In the genomic region with DNA sequence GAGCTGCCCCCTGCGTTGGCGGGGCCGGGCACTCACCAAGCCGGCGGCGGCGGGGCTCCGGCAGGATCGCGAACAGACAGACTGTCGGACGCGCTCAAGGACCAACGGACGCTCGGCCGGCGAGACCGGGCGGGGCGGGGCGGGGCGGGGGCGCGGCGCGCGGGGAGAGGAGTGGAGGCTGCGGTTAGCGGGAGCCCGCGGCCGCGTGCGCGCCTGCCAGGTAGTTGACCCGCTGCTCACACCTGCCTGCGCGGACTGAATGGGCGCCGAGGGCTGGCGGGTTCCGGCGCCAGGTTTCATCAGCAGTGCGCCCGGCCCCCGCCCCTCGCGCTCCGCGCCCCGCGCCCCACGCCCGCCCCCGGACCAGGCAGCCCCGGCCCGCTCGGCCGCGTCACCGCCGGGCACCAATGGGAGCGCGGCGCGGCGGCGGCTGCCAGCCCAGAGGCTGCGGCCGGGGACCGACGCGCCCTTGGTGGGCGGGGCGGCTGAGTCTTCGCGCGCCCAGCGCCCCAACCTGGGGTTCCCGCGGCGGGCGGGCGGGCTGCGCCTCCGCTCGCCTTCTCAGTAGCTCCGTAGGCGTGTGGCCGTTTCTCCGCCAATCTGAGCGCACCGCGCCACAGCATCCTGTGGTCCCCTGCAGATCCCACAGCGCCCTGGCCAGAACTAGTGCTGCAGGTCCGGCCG, we compare ENCODE assay signal across 8 cellular contexts. TPM values are rescaled to one million over a fixed set of nuclear protein-coding genes. Genes with fewer than 3 reads are reported as not detected.
DNase-seq lines count a peak whose midpoint lies in the region; FAIRE-seq and TF ChIP-seq lines count a peak whose summit lies in the region.

A gene (minus strand): TSS at position 309 of the 684 bp plus-strand sequence. CDS start 59,500 bp downstream, outside the sequence.

- H3K4me3 ChIP-seq in Caco-2 (ENCODE audit: low read depth, low read length) (peak within 1 kb of the TSS; percentile 92), NT2/D1 (ENCODE audit: insufficient read length, low read depth) (peak within 1 kb of the TSS; percentile 84), endothelial cell of umbilical vein (replicated peaks in 1 of 3; ENCODE audit: insufficient read depth in 1 of 3, low read depth in 1 of 3, low read length in 3 of 3) (peak within 1 kb of the TSS; percentile 66 to 93 (median 71))

- H3K9me3 Mint-ChIP-seq in Caco-2 (ENCODE audit: unreplicated experiment), result no peaks in the 10 kb centered on the region
- H3K9me3 Mint-ChIP-seq in mesothelial cell of epicardium, result no peaks in the 10 kb centered on the region

- no peaks in the 10 kb centered on the region for H3K9me1 ChIP-seq in endothelial cell of umbilical vein (replicated peaks; ENCODE audit: control insufficient read depth, extremely low read depth, insufficient read depth, low read length)

- H3K27ac Mint-ChIP-seq in Caco-2 (ENCODE audit: unreplicated experiment) (peak within 1 kb of the TSS; percentile 91), mesothelial cell of epicardium (peak within 1 kb of the TSS; percentile 91)

- H3K27me3 ChIP-seq in Caco-2 (replicated peaks; ENCODE audit: control insufficient read depth, insufficient read depth, low read length), result 0 out of 2 replicates have a peak, but pooled peaks cover 1% of the 10 kb centered on the region
- peaks cover 14% of the 10 kb centered on the region for H3K27me3 ChIP-seq in NT2/D1 (ENCODE audit: insufficient read depth, insufficient read length)
- no peaks in the 10 kb centered on the region for H3K27me3 ChIP-seq in endothelial cell of umbilical vein (ENCODE audit: control insufficient read depth in 2 of 2, insufficient read depth in 2 of 2, low read length in 2 of 2)

- BruUV-seq in Caco-2 (replicated peaks; lab: Mats Ljungman, UMichigan), result no TSS peak
- no TSS peak for BruUV-seq in endothelial cell of umbilical vein (replicated peaks; lab: Mats Ljungman, UMichigan)

- H4K20me1 ChIP-seq in endothelial cell of umbilical vein (replicated peaks; ENCODE audit: control insufficient read depth, extremely low read depth, insufficient read depth, low read length), result no peaks in the 10 kb centered on the region

- peaks cover 21% of the 10 kb centered on the region for H3K4me1 Mint-ChIP-seq in Caco-2 (ENCODE audit: low read depth, unreplicated experiment)
- peaks cover 8% of the 10 kb centered on the region for H3K4me1 Mint-ChIP-seq in mesothelial cell of epicardium

- TF ChIP-seq POLR2A in endothelial cell of umbilical vein (IDR thresholded peaks at IDR 0.05; ENCODE audit: low read depth, low read length), result no peak

- H3K4me2 ChIP-seq in endothelial cell of umbilical vein (ENCODE audit: insufficient read depth, low read length), result peak within 1 kb of the TSS; percentile 94

- peak within 1 kb of the TSS; percentile 86 for H3K9ac ChIP-seq in NT2/D1 (ENCODE audit: insufficient read length, low read depth)
- peak within 1 kb of the TSS; percentile 96 for H3K9ac ChIP-seq in endothelial cell of umbilical vein (replicated peaks; ENCODE audit: extremely low read depth, insufficient read depth, low read length)

- H3K4me3 Mint-ChIP-seq in Caco-2 (ENCODE audit: unreplicated experiment) (peak within 1 kb of the TSS; percentile 88), mesothelial cell of epicardium (peak within 1 kb of the TSS; percentile 75)

- DNase-seq in Caco-2 (peak; percentile 88 to 94), GM20000 (ENCODE audit: low spot score) (peak; percentile 98), HS-5 (ENCODE audit: low read depth) (peak; percentile 37), NT2/D1 (ENCODE audit: low read depth, low spot score) (peak; percentile 48), endothelial cell of umbilical vein (ENCODE audit: low read depth, low spot score) (peak; percentile 84), mesothelial cell of epicardium (ENCODE audit: low spot score in 2 of 2, unreplicated experiment in 2 of 2) (peak; percentile 73 to 77)
- DNase-seq in activated CD8-positive, alpha-beta memory T cell treated with anti-CD3 and anti-CD28 coated beads, Interleukin-2, amount 50 U/mL, for 24 hours (ENCODE audit: extremely low read depth), result peak; percentile 41
- peak; percentile 85 to 86 for DNase-seq in stimulated activated CD8-positive, alpha-beta memory T cell treated with anti-CD3 and anti-CD28 coated beads, Interleukin-15, amount 100 ng/mL, for 48 hours (ENCODE audit: low read depth in 2 of 2)

- H3K36me3 ChIP-seq in Caco-2 (ENCODE audit: control insufficient read depth, insufficient read depth, low read length), result no peaks in the 10 kb centered on the region
- peaks cover 7% of the 10 kb centered on the region for H3K36me3 ChIP-seq in NT2/D1 (ENCODE audit: insufficient read depth, insufficient read length, low read length)
- no peaks in the 10 kb centered on the region for H3K36me3 ChIP-seq in endothelial cell of umbilical vein (ENCODE audit: control insufficient read depth in 2 of 2, extremely low read depth in 1 of 2, insufficient read depth in 2 of 2, low read length in 2 of 2)

- peaks cover 48% of the 10 kb centered on the region for H3K79me2 ChIP-seq in endothelial cell of umbilical vein (ENCODE audit: control insufficient read depth, insufficient read depth, low read length)

- H2AFZ ChIP-seq in endothelial cell of umbilical vein (ENCODE audit: low read depth, low read length), result peak within 1 kb of the TSS; percentile 78

- FAIRE-seq in endothelial cell of umbilical vein (lab: Jason Lieb, UNC), result peak; percentile 67

- peaks cover 2% of the 10 kb centered on the region for H3K27me3 Mint-ChIP-seq in Caco-2 (ENCODE audit: insufficient read depth, unreplicated experiment)
- H3K27me3 Mint-ChIP-seq in mesothelial cell of epicardium (ENCODE audit: low read depth), result peaks cover 22% of the 10 kb centered on the region

- CTCF ChIA-PET in Caco-2 (lab: Charles Lee), result interaction anchor here (1.5 kb wide), 1 partner anchor 88 kb away, joined by 3 read pairs; no protein-coding TSS in a partner anchor
- CTCF ChIA-PET in endothelial cell of umbilical vein (lab: Charles Lee), result interaction anchor here (0.7 to 2.6 kb wide), 7 partner anchors 17 to 520 kb away, joined by 3 to 15 read pairs (median 5); no protein-coding TSS in a partner anchor

- H3K36me3 Mint-ChIP-seq in Caco-2 (ENCODE audit: insufficient read depth, unreplicated experiment), result peaks cover 39% of the 10 kb centered on the region
- H3K36me3 Mint-ChIP-seq in mesothelial cell of epicardium, result no peaks in the 10 kb centered on the region

- no peaks in the 10 kb centered on the region for H3K9me3 ChIP-seq in Caco-2
- H3K9me3 ChIP-seq in NT2/D1 (ENCODE audit: insufficient read depth, low read length), result no peaks in the 10 kb centered on the region
- no peaks in the 10 kb centered on the region for H3K9me3 ChIP-seq in endothelial cell of umbilical vein (replicated peaks; ENCODE audit: control insufficient read depth, insufficient read depth, low read length)

- H3K4me1 ChIP-seq in Caco-2 (peaks cover 11% of the 10 kb centered on the region), NT2/D1 (ENCODE audit: insufficient read depth, insufficient read length) (peaks cover under 1% of the 10 kb centered on the region), endothelial cell of umbilical vein (ENCODE audit: control insufficient read depth, extremely low read depth, insufficient read depth, low read length) (peaks cover 20% of the 10 kb centered on the region)

- peak in 1 of 2 experiments; percentile 20 for TF ChIP-seq CTCF in Caco-2 (IDR thresholded peaks at IDR 0.05; ENCODE audit: insufficient read depth in 1 of 2, low read depth in 1 of 2, low read length in 1 of 2, severe bottlenecking in 1 of 2, unreplicated experiment in 1 of 2)
- no peak for TF ChIP-seq CTCF in GM20000 (IDR thresholded peaks at IDR 0.05; ENCODE audit: extremely low read depth, missing control alignments)
- peak in 1 of 2 donors; percentile 20 for TF ChIP-seq CTCF in endothelial cell of umbilical vein (IDR thresholded peaks at IDR 0.05; ENCODE audit: extremely low read depth in 1 of 2, insufficient read depth in 1 of 2, low read depth in 1 of 2, low read length in 2 of 2)
- TF ChIP-seq CTCF in mesothelial cell of epicardium (IDR thresholded peaks at IDR 0.05; ENCODE audit: unreplicated experiment), result no peak

- intact Hi-C loops in Caco-2 (cut with micrococcal nuclease; ENCODE audit: unreplicated experiment), result loop anchor here (1.0 to 10.0 kb wide), 2 partner anchors 329 to 519 kb away; no protein-coding TSS in a partner anchor
- intact Hi-C loops in endothelial cell of umbilical vein (cut with micrococcal nuclease), result loop anchor here (1.0 to 10.0 kb wide), 7 partner anchors 31 to 329 kb away; no protein-coding TSS in a partner anchor

- peak within 1 kb of the TSS; percentile 91 for H3K27ac ChIP-seq in endothelial cell of umbilical vein (ENCODE audit: insufficient read depth, low read depth, low read length)

- POLR2A ChIA-PET in Caco-2 (lab: Charles Lee), result interaction anchor here (0.6 kb wide), 1 partner anchor 382 kb away, joined by 3 read pairs; no protein-coding TSS in a partner anchor
- POLR2A ChIA-PET in endothelial cell of umbilical vein (lab: Charles Lee), result interaction anchor here (1.2 kb wide), 1 partner anchor 10 kb away, joined by 4 read pairs; no protein-coding TSS in a partner anchor

- dilution Hi-C loops in endothelial cell of umbilical vein (cut with MboI; ENCODE audit: extremely low pct_ligation_motif_present, low sequenced_read_pairs), result no loop called here

TF ChIP-seq in endothelial cell of umbilical vein, 7 proteins besides CTCF, POLR2A, EP300 and RAD21 (continues in another document):
- no peak for TF ChIP-seq POLR2AphosphoS5 (IDR thresholded peaks at IDR 0.05; ENCODE audit: insufficient read depth, low read depth, low read length)
- TF ChIP-seq JUN (IDR thresholded peaks at IDR 0.05; ENCODE audit: borderline replicate concordance, insufficient read depth, insufficient read length, low read depth), result no peak
- TF ChIP-seq FOS (IDR thresholded peaks at IDR 0.05; ENCODE audit: borderline replicate concordance, insufficient read depth, low read length), result no peak
- no peak for TF ChIP-seq MYC (IDR thresholded peaks at IDR 0.05; ENCODE audit: low read depth, low read length)
- no peak for TF ChIP-seq EZH2 (IDR thresholded peaks at IDR 0.05; ENCODE audit: borderline replicate concordance, low read depth, low read length, severe bottlenecking)
- TF ChIP-seq, protein P1, sequence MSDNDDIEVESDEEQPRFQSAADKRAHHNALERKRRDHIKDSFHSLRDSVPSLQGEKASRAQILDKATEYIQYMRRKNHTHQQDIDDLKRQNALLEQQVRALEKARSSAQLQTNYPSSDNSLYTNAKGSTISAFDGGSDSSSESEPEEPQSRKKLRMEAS (IDR thresholded peaks at IDR 0.05; ENCODE audit: insufficient read depth, insufficient read length), result no peak

RNA-seq across cellular contexts. Expression of the gene that starts here (rescaled TPM):
- 164 and 180 TPM in 2 replicates for total RNA-seq in Caco-2 (2022)
- total RNA-seq in endothelial cell of umbilical vein, result 79.3 and 81.2 TPM in 2 replicates
- polyA plus RNA-seq in endothelial cell of umbilical vein, result 18.8 and 21.0 TPM in 2 replicates
- 17.3 and 17.6 TPM in 2 replicates for polyA plus RNA-seq in endothelial cell of umbilical vein (2011; cell fraction: cytosol; rRNA removed)
- polyA plus RNA-seq in endothelial cell of umbilical vein (2011; cell fraction: nucleus; rRNA removed), result 30.4 and 31.7 TPM in 2 replicates
- 32.8 and 37.7 TPM in 2 replicates for polyA plus RNA-seq in endothelial cell of umbilical vein (2012)
- 48.2 and 64.0 TPM in 2 replicates for polyA minus RNA-seq in endothelial cell of umbilical vein
- 25.9 TPM for polyA minus RNA-seq in endothelial cell of umbilical vein (2011; cell fraction: cytosol; rRNA and poly(A)+ RNA removed)
- 38.5 and 56.9 TPM in 2 replicates for polyA minus RNA-seq in endothelial cell of umbilical vein (2011; cell fraction: nucleus; rRNA and poly(A)+ RNA removed)
- 19.2 to 22.2 TPM (median 20.0 TPM) in 3 replicates for total RNA-seq in mesothelial cell of epicardium

Comparison
In these comparisons a context has a peak if more than half of its experiments do, and no peak if none do; other contexts are left out.
1. Peak in every context shown above with its lines: DNase-seq, H3K4me3 ChIP-seq and H3K27ac ChIP-seq.
2. DNase-seq: peak in every context shown above with its lines; median percentile 98 in GM20000; 91 in Caco-2; 86 in stimulated activated CD8-positive, alpha-beta memory T cell treated with anti-CD3 and anti-CD28 coated beads, Interleukin-15, amount 100 ng/mL, for 48 hours; 84 in endothelial cell of umbilical vein; 75 in mesothelial cell of epicardium; 48 in NT2/D1; 41 in activated CD8-positive, alpha-beta memory T cell treated with anti-CD3 and anti-CD28 coated beads, Interleukin-2, amount 50 U/mL, for 24 hours; 37 in HS-5.